In the genomic region with DNA sequence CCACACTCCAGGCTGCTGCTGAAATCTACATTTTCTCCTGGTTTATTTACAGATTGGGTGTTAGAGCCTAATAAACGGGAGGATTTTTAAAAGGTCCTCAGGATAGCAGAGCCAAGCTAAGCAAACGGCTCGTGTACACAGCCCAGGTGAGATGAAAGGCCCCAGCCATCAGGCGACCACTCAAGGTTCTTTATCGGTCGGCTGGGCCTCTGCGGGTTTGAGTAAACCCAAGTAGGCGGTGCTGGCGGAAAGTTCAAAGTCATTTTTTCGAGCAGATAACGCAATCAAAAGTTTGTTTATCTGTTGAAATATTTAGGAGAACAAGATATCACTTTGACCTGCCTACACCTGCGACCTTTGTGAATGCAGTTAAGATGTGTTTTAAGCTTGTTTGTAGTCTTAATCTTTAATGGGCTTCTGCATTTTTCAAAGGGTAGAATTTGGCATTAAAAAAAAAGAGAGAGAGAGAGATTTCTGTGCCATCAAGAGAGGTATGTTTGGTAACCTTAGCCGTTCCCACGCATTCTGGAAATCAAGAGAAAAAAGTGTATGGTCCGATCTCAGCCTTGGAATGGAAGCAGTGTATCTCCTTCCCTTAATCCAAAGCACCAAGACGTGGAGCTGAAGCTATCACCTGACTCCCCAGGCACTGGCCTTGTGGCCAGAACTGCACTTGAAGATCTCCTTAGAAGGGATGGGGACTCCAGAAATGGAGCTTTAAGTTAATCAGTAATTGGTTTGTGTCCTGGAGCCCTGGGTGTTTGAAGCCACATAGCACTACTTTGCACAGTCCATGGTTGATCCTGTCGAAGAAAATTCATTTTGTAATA, we compare ENCODE assay signal across 20 cellular contexts.
"Had no signal": no experiment of that assay in that cellular context is flagged by ENCODE, and none has a peak within 500 bp of the region (broad histone marks: within the 10 kb centered on the region; RNA-seq: fewer than 3 reads in every experiment).

No MANE protein-coding gene starts in this region.

- H3K27me3 Mint-ChIP-seq: T-helper 17 cell had no signal

- ATAC-seq: activated CD8-positive, alpha-beta T cell treated with anti-CD3 and anti-CD28 coated beads, Interleukin-2, amount 10 ng/mL, durations not matched to agents 7 days and 5 days; foreskin keratinocyte; T-helper 17 cell had no signal

- H3K4me3 Mint-ChIP-seq: activated CD8-positive, alpha-beta T cell treated with anti-CD3 and anti-CD28 coated beads, Interleukin-2, amount 10 ng/mL, durations not matched to agents 7 days and 5 days; activated naive CD8-positive, alpha-beta T cell; brain; central memory CD8-positive, alpha-beta T cell; neural progenitor cell; T-helper 17 cell had no signal

- H3K4me1 Mint-ChIP-seq: central memory CD8-positive, alpha-beta T cell; T-helper 17 cell had no signal

- H3K36me3 ChIP-seq: neural progenitor cell, thoracic aorta had no signal

- H3K27ac ChIP-seq: coronary artery, foreskin keratinocyte, neural progenitor cell, parathyroid adenoma, thoracic aorta had no signal

- H3K27ac Mint-ChIP-seq: activated CD8-positive, alpha-beta T cell treated with anti-CD3 and anti-CD28 coated beads, Interleukin-2, amount 10 ng/mL, durations not matched to agents 7 days and 5 days; activated naive CD8-positive, alpha-beta T cell; brain; neural progenitor cell; T-helper 17 cell had no signal

- H3K36me3 Mint-ChIP-seq: activated naive CD8-positive, alpha-beta T cell; brain; neural progenitor cell had no signal

- H3K4me3 ChIP-seq: coronary artery, neural progenitor cell, thoracic aorta had no signal

- H3K27me3 ChIP-seq: foreskin keratinocyte, neural progenitor cell had no signal

- DNase-seq: activated CD4-positive, alpha-beta T cell treated with anti-CD3 and anti-CD28 coated beads for 4 hours; activated CD8-positive, alpha-beta memory T cell treated with anti-CD3 and anti-CD28 coated beads, Interleukin-2, amount 50 U/mL, for 4 hours; activated CD8-positive, alpha-beta T cell treated with anti-CD3 and anti-CD28 coated beads, Interleukin-2, amount 10 ng/mL, durations not matched to agents 7 days and 5 days; activated gamma-delta T cell; activated T-cell treated with anti-CD3 and anti-CD28 coated beads, Interleukin-2, amount 50 U/mL, for 48 hours; amniotic stem cell; foreskin keratinocyte; glutamatergic neuron; kidney glomerular epithelial cell; midbrain; stimulated activated CD4-positive, alpha-beta T cell treated with anti-CD3 and anti-CD28 coated beads, Interleukin-1b, Interleukin-23, amount 100 ng/mL, for 48 hours; T-helper 17 cell had no signal

- H3K9ac ChIP-seq: neural progenitor cell, parathyroid adenoma had no signal

- FAIRE-seq: endothelial cell of umbilical vein had no signal

- H3K9me3 ChIP-seq: thoracic aorta had no signal

- H3K9me3 Mint-ChIP-seq: central memory CD8-positive, alpha-beta T cell; neural progenitor cell had no signal

- H3K4me1 ChIP-seq: foreskin keratinocyte, parathyroid adenoma had no signal
